In the genomic region with DNA sequence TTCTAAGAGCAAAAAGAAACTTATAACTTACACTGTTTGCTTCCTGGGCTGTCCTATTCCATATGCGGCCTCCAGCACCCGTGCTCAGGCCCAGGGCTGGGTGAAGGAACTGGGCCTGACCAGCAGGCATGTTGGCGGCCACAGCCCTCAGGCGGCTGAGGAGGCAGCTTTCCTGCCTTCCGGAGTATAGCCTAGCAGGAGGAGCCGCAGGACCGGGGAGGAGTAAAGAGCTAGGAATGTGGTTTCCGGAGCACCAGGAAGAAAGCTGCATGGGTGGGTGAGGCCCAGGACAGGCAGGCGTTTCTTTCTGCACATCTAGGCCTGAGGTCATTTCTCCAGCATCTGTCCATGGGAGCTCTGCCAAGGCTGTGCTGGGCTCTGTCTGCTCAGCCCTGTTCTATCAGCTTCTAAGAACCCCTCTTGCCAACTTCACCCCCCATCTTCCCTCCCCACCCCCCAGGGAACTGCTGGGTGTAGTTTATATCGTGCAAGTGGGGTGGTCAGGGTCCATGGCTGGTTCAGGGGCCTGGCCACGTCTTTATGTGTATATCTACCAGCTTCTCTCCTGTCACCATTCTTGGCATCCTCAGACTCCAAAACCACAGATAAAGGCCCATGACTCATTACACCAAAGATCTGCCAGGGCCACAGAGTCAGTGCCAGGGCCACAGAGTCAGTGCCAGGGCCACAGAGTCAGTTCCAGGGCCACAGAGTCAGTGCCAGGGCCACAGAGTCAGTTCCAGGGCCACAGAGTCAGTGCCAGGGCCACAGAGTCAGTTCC, we compare ENCODE assay signal across 11 cellular contexts. TPM values are rescaled to one million over a fixed set of nuclear protein-coding genes. Genes with fewer than 3 reads are reported as not detected.
DNase-seq lines count a peak whose midpoint lies in the region; ATAC-seq, FAIRE-seq and TF ChIP-seq lines count a peak whose summit lies in the region.
"Had no signal": no experiment of that assay in that cellular context is flagged by ENCODE, and none has a peak within 500 bp of the region (broad histone marks: within the 10 kb centered on the region; RNA-seq: fewer than 3 reads in every experiment).

No MANE protein-coding gene starts in this region.

- peaks cover 47% of the 10 kb centered on the region for H3K4me1 Mint-ChIP-seq in HFFc6 (ENCODE audit: low read depth)
- H3K4me1 Mint-ChIP-seq in T-helper 2 cell treated with Interferon-gamma antibody and Interleukin-4, amounts not matched to agents 5 μg/mL and 100 μg/mL, for 36 hours (ENCODE audit: low read depth), result peaks cover 2% of the 10 kb centered on the region

- DNase-seq in HFFc6 (peak; percentile 96), bronchial epithelial cell (ENCODE audit: low read depth) (peak; percentile 47), kidney glomerular epithelial cell (lab: John Stamatoyannopoulos, UW) (peak; percentile 62), thyroid gland (peak in 1 of 2 donors; percentile 35), GM10266 (ENCODE audit: extremely low spot score) (no peak), DMS153 (lab: John Stamatoyannopoulos, UW) (no peak)
- DNase-seq in T-helper 2 cell treated with Interferon-gamma antibody and Interleukin-4, amounts not matched to agents 5 μg/mL and 100 μg/mL, for 36 hours (ENCODE audit: low spot score), result no peak
- DNase-seq: T-helper 2 cell had no signal

- no peaks in the 10 kb centered on the region for H3K9me3 ChIP-seq in thyroid gland

- H3K36me3 Mint-ChIP-seq in HFFc6 (ENCODE audit: low read depth), result peaks cover 20% of the 10 kb centered on the region
- no peaks in the 10 kb centered on the region for H3K36me3 Mint-ChIP-seq in T-helper 2 cell treated with Interferon-gamma antibody and Interleukin-4, amounts not matched to agents 5 μg/mL and 100 μg/mL, for 36 hours (ENCODE audit: low read depth)

- no peak for TF ChIP-seq POLR2A in thyroid gland (IDR thresholded peaks at IDR 0.05)

- peak overlapping the region; percentile 3 to 48 (median 23) for H3K27ac ChIP-seq in thyroid gland

- 63 to 75% methylated on average over 11 of the region's 11 CpGs for WGBS in thyroid gland, 2 donors

- ATAC-seq in HG02759 (IDR thresholded peaks at IDR 0.05; ENCODE audit: unreplicated experiment), result no peak

- intact Hi-C loops in thyroid gland (cut with DNase I), result no loop called here

- H3K36me3 ChIP-seq in bronchial epithelial cell (ENCODE audit: control insufficient read depth, insufficient read depth, low read length) (no peaks in the 10 kb centered on the region), thyroid gland (no peaks in the 10 kb centered on the region)

- peaks cover 18 to 29% of the 10 kb centered on the region in 2 donors for H3K4me1 ChIP-seq in thyroid gland

- no peaks in the 10 kb centered on the region for H3K27me3 ChIP-seq in bronchial epithelial cell (ENCODE audit: control insufficient read depth, insufficient read depth, low read length)
- H3K27me3 ChIP-seq in thyroid gland, result no peaks in the 10 kb centered on the region

- no peak for TF ChIP-seq CTCF in HFFc6 (IDR thresholded peaks at IDR 0.05)
- no peak for TF ChIP-seq CTCF in bronchial epithelial cell (IDR thresholded peaks at IDR 0.05; ENCODE audit: insufficient read depth, low read length, severe bottlenecking)
- no peak for TF ChIP-seq CTCF in thyroid gland (IDR thresholded peaks at IDR 0.05)
- TF ChIP-seq CTCF in GM10266 (IDR thresholded peaks at IDR 0.05; ENCODE audit: control insufficient read depth, insufficient read depth, low read depth, missing control alignments), result no peak

- no peak for FAIRE-seq in bronchial epithelial cell (lab: Jason Lieb, UNC)
- FAIRE-seq: GM18507 had no signal

- no peaks in the 10 kb centered on the region; the same call in 1 of the 2 replicates for H3K27me3 Mint-ChIP-seq in HFFc6 (ENCODE audit: insufficient read depth)
- peaks cover 44% of the 10 kb centered on the region for H3K27me3 Mint-ChIP-seq in T-helper 2 cell treated with Interferon-gamma antibody and Interleukin-4, amounts not matched to agents 5 μg/mL and 100 μg/mL, for 36 hours (ENCODE audit: low read depth)

- peak overlapping the region; percentile 97 for H3K27ac Mint-ChIP-seq in HFFc6
- H3K27ac Mint-ChIP-seq in T-helper 2 cell treated with Interferon-gamma antibody and Interleukin-4, amounts not matched to agents 5 μg/mL and 100 μg/mL, for 36 hours, result no peak overlapping the region

- H3K4me3 ChIP-seq in bronchial epithelial cell (ENCODE audit: low read depth, low read length), result no peak overlapping the region
- no peak overlapping the region for H3K4me3 ChIP-seq in thyroid gland (replicated peaks in 1 of 3)

- H3K4me3 Mint-ChIP-seq in HFFc6, result peak overlapping the region; percentile 87
- H3K4me3 Mint-ChIP-seq in T-helper 2 cell treated with Interferon-gamma antibody and Interleukin-4, amounts not matched to agents 5 μg/mL and 100 μg/mL, for 36 hours, result no peak overlapping the region

- H3K9me3 Mint-ChIP-seq in HFFc6, result no peaks in the 10 kb centered on the region
- H3K9me3 Mint-ChIP-seq in T-helper 2 cell treated with Interferon-gamma antibody and Interleukin-4, amounts not matched to agents 5 μg/mL and 100 μg/mL, for 36 hours, result no peaks in the 10 kb centered on the region

RNA-seq across cellular contexts. Expression of gene KIF7, which starts 7.8 kb away (rescaled TPM):
- total RNA-seq in HFFc6 (2021; fragmentation: NEBNext Ultra II Directional; extraction: Animal tissue kit (Norgen Biotek cat#: 25700)), result 10 to 100 TPM; 21.9 to 27.3 (median 24.5) TPM
- total RNA-seq in bronchial epithelial cell (1.3 and 2.1 TPM in 2 replicates), thyroid gland (10 to 100 TPM in 1 of 4 donors, 1 to 10 TPM in 3; 6.8 to 10.1 (median 8.3) TPM)

RNA-seq across cellular contexts. Expression of gene PLIN1, which starts 16.1 kb away (rescaled TPM):
- not detected for total RNA-seq in HFFc6 (2021; fragmentation: NEBNext Ultra II Directional; extraction: Animal tissue kit (Norgen Biotek cat#: 25700))
- total RNA-seq in bronchial epithelial cell (under 0.01 and 0.51 TPM in 2 replicates), thyroid gland (1 to 10 TPM; 3.3 to 9.9 (median 6.0) TPM)
- total RNA-seq: dermis microvascular lymphatic vessel endothelial cell had no signal

RNA-seq across cellular contexts. Expression of gene PEX11A, which starts 27.5 kb away (rescaled TPM):
- total RNA-seq in HFFc6 (2021; fragmentation: NEBNext Ultra II Directional; extraction: Animal tissue kit (Norgen Biotek cat#: 25700)), result 1 to 10 TPM; 2.1 to 4.6 (median 3.0) TPM
- total RNA-seq in bronchial epithelial cell, result 5.8 and 10.0 TPM in 2 replicates
- total RNA-seq in thyroid gland, result 10 to 100 TPM; 17.4 to 39.5 (median 20.6) TPM

RNA-seq across cellular contexts. Expression of gene WDR93, which starts 27.5 kb away (rescaled TPM):
- total RNA-seq in HFFc6 (2021; fragmentation: NEBNext Ultra II Directional; extraction: Animal tissue kit (Norgen Biotek cat#: 25700)), result under 1 TPM in 1 of 6 experiments, not detected in 5; 0.21 TPM
- total RNA-seq in bronchial epithelial cell (not detected in 2 replicates), thyroid gland (1 to 10 TPM; 1.1 to 2.3 (median 2.3) TPM)
- total RNA-seq: dermis microvascular lymphatic vessel endothelial cell had no signal

Comparison
In these comparisons a context has a peak if more than half of its experiments do, and no peak if none do; other contexts are left out.
1. DNase-seq: peak in HFFc6 (single experiment), bronchial epithelial cell (single experiment) and kidney glomerular epithelial cell (single experiment); none in GM10266 (single experiment), T-helper 2 cell treated with Interferon-gamma antibody and Interleukin-4, amounts not matched to agents 5 μg/mL and 100 μg/mL, for 36 hours (single experiment) and DMS153 (single experiment).